ENCODE assay signal across 1 cellular context in genomic region chr6:57019434-57019833, GRCh38.
TF ChIP-seq lines count a peak whose summit lies in the region.

No MANE protein-coding gene starts in this region.

TF ChIP-seq in K562, 482 proteins besides CTCF, POLR2A, EP300 and RAD21 (continued from another document and continues in another):
- TF ChIP-seq E2F8 (IDR thresholded peaks at IDR 0.05; ENCODE audit: low read depth, partially characterized antibody), result no peak
- TF ChIP-seq GTF2B (IDR thresholded peaks at IDR 0.05; ENCODE audit: extremely low read depth, insufficient read length), result peak; percentile 61
- TF ChIP-seq TOE1 (IDR thresholded peaks at IDR 0.05; ENCODE audit: borderline replicate concordance), result no peak
- no peak for TF ChIP-seq TOE1 (CRISPR knock-in tag; IDR thresholded peaks at IDR 0.05; ENCODE audit: borderline replicate concordance, low read depth)
- no peak for TF ChIP-seq HNRNPUL1 (IDR thresholded peaks at IDR 0.05; ENCODE audit: low read length)
- TF ChIP-seq ZNF23 (CRISPR knock-in tag; IDR thresholded peaks at IDR 0.05), result no peak
- TF ChIP-seq ARNT (IDR thresholded peaks at IDR 0.05), result 0 out of 4 replicates have a peak, but pooled peaks of 1 of the 2 experiments have one; percentile 28
- no peak for TF ChIP-seq CAMTA2 (CRISPR knock-in tag; conservative IDR thresholded peaks at IDR 0.05)
- peak; percentile 77 to 79 for TF ChIP-seq KDM1A (IDR thresholded peaks at IDR 0.05)
- no peak for TF ChIP-seq PTRF (tag; IDR thresholded peaks at IDR 0.05)
- no peak for TF ChIP-seq DMBX1 (CRISPR knock-in tag; IDR thresholded peaks at IDR 0.05; ENCODE audit: borderline replicate concordance)
- no peak for TF ChIP-seq HMG20A (CRISPR knock-in tag; conservative IDR thresholded peaks at IDR 0.05)
- no peak for TF ChIP-seq ZNF592 (IDR thresholded peaks at IDR 0.05)
- TF ChIP-seq ZNF316 (IDR thresholded peaks at IDR 0.05), result no peak
- no peak for TF ChIP-seq CTCFL (IDR thresholded peaks at IDR 0.05; ENCODE audit: borderline replicate concordance, insufficient read depth, low read depth, low read length, poor library complexity, severe bottlenecking)
- TF ChIP-seq SIRT6 (IDR thresholded peaks at IDR 0.05; ENCODE audit: low read depth, low read length), result no peak
- peak in 1 of 2 experiments; percentile 47; a peak in 1 of 4 replicates for TF ChIP-seq HDAC1 (IDR thresholded peaks at IDR 0.05)
- no peak for TF ChIP-seq PATZ1 (CRISPR knock-in tag; IDR thresholded peaks at IDR 0.05; ENCODE audit: borderline replicate concordance)
- no peak for TF ChIP-seq OTX1 (CRISPR knock-in tag; IDR thresholded peaks at IDR 0.05)
- 0 out of 4 replicates have a peak, but pooled peaks of 1 of the 2 experiments have one; percentile 19 for TF ChIP-seq CSDE1 (IDR thresholded peaks at IDR 0.05)
- TF ChIP-seq SMARCA5 (IDR thresholded peaks at IDR 0.05), result peak; percentile 76; the same call in 1 of the 2 replicates
- TF ChIP-seq TCF3 (CRISPR knock-in tag; IDR thresholded peaks at IDR 0.05), result peak; percentile 71
- no peak for TF ChIP-seq ZNF133 (CRISPR knock-in tag; IDR thresholded peaks at IDR 0.05)
- no peak for TF ChIP-seq MEF2A (IDR thresholded peaks at IDR 0.05; ENCODE audit: control insufficient read depth, low read depth, low read length)
- no peak for TF ChIP-seq MCM3 (IDR thresholded peaks at IDR 0.05)
- 0 out of 2 replicates have a peak, but pooled peaks have one; percentile 19 for TF ChIP-seq NCOA1 (IDR thresholded peaks at IDR 0.05; ENCODE audit: low read depth)
- no peak for TF ChIP-seq ARID2 (IDR thresholded peaks at IDR 0.05)
- TF ChIP-seq HLTF (IDR thresholded peaks at IDR 0.05), result no peak
- TF ChIP-seq BCLAF1 (IDR thresholded peaks at IDR 0.05; ENCODE audit: borderline replicate concordance in 1 of 2, control insufficient read depth in 1 of 2, low read depth in 2 of 2, low read length in 1 of 2), result 0 out of 4 replicates have a peak, but pooled peaks of 1 of the 2 experiments have one; percentile 43
- TF ChIP-seq GTF2E2 (tag; IDR thresholded peaks at IDR 0.05), result no peak
- TF ChIP-seq ETS2 (tag; IDR thresholded peaks at IDR 0.05; ENCODE audit: borderline replicate concordance, poor library complexity, severe bottlenecking), result no peak
- peak; percentile 17 to 58; a peak in 2 of 4 replicates for TF ChIP-seq TRIM24 (IDR thresholded peaks at IDR 0.05)
- TF ChIP-seq ZNF184 (CRISPR knock-in tag; IDR thresholded peaks at IDR 0.05), result no peak
- TF ChIP-seq TSC22D4 (tag; IDR thresholded peaks at IDR 0.05), result no peak
- peak; percentile 74 for TF ChIP-seq NCOR1 (IDR thresholded peaks at IDR 0.05)
- no peak for TF ChIP-seq NBN (IDR thresholded peaks at IDR 0.05; ENCODE audit: low read depth)
- TF ChIP-seq ZBTB2 (IDR thresholded peaks at IDR 0.05), result no peak
- TF ChIP-seq E4F1 (CRISPR knock-in tag; IDR thresholded peaks at IDR 0.05; ENCODE audit: borderline replicate concordance), result no peak
- no peak for TF ChIP-seq NFIX (CRISPR knock-in tag; IDR thresholded peaks at IDR 0.05; ENCODE audit: low read depth)
- TF ChIP-seq POLR2AphosphoS5 (IDR thresholded peaks at IDR 0.05; ENCODE audit: control insufficient read depth, insufficient read depth, low read depth, low read length), result peak; percentile 71
- TF ChIP-seq ATF2 (CRISPR knock-in tag; IDR thresholded peaks at IDR 0.05), result no peak
- TF ChIP-seq EGR1 (conservative IDR thresholded peaks at IDR 0.05), result no peak
